ENCODE assay signal across 1 cellular context in genomic region chr10:132940791-132941465, GRCh38.
A peak's percentile ranks its signal among the peaks of the same experiment; 100 is the strongest.
TF ChIP-seq lines count a peak whose summit lies in the region.

No MANE protein-coding gene starts in this region.

TF ChIP-seq in GM12878, 131 proteins besides CTCF, POLR2A, EP300 and RAD21:
- TF ChIP-seq RUNX3 (IDR thresholded peaks at IDR 0.05; ENCODE audit: low read length): peak; percentile 52
- TF ChIP-seq ZNF217 (IDR thresholded peaks at IDR 0.05): no peak
- peak; percentile 65 to 70 for TF ChIP-seq BHLHE40 (IDR thresholded peaks at IDR 0.05; ENCODE audit: borderline replicate concordance in 1 of 2, low read depth in 2 of 2, low read length in 1 of 2)
